In genomic region chr5:90894866-90895420, GRCh38 we compare ENCODE assay signal across 23 cellular contexts.
DNase-seq lines count a peak whose midpoint lies in the region; ATAC-seq, FAIRE-seq and TF ChIP-seq lines count a peak whose summit lies in the region.
"Had no signal": no experiment of that assay in that cellular context is flagged by ENCODE, and none has a peak within 500 bp of the region (broad histone marks: within the 10 kb centered on the region; RNA-seq: fewer than 3 reads in every experiment).

No MANE protein-coding gene starts in this region.

- H3K4me3 Mint-ChIP-seq in GM23338 (no peak overlapping the region), endodermal cell (no peak overlapping the region), nephron progenitor cell (no peak overlapping the region)
- H3K4me3 Mint-ChIP-seq: CD4-positive, alpha-beta memory T cell had no signal

- H3F3A ChIP-seq in GM23338 (replicated peaks; ENCODE audit: low read depth): no peaks in the 10 kb centered on the region

- H3K27ac Mint-ChIP-seq in GM23338 (peak overlapping the region; percentile 30; the same call in 1 of the 2 replicates), endodermal cell (no peak overlapping the region), nephron progenitor cell (peak overlapping the region; percentile 17)

- no peaks in the 10 kb centered on the region for H3K79me2 ChIP-seq in GM23338 (replicated peaks; ENCODE audit: insufficient read depth)

- DNase-seq in GM23338 (ENCODE audit: low spot score): no peak
- peak; percentile 53 for DNase-seq in LNCaP clone FGC (ENCODE audit: low read depth)
- DNase-seq in endodermal cell: peak; percentile 19
- DNase-seq in nephron progenitor cell: no peak
- no peak for DNase-seq in small intestine
- no peak for DNase-seq in NCI-H1436 (lab: John Stamatoyannopoulos, UW)
- no peak for DNase-seq in AML-193 (lab: John Stamatoyannopoulos, UW)
- DNase-seq: 8988T; ACHN; C1 segment of cervical spinal cord; Calu3; CD4-positive, alpha-beta memory T cell; COR-L47; DMS79; EL; GDM1; GOT3; HCEC 1CT had no signal

- H3K4me3 ChIP-seq in GM23338: no peak overlapping the region
- no peak overlapping the region for H3K4me3 ChIP-seq in LNCaP clone FGC (ENCODE audit: low read depth, low read length)
- H3K4me3 ChIP-seq in endodermal cell (ENCODE audit: low read length): no peak overlapping the region
- no peak overlapping the region for H3K4me3 ChIP-seq in small intestine (ENCODE audit: low read depth in 1 of 2, low read length in 2 of 2)
- H3K4me3 ChIP-seq: A549 had no signal

- H3K4me1 Mint-ChIP-seq in GM23338: peaks cover 25% of the 10 kb centered on the region; the same call in 2 of the 3 replicates
- H3K4me1 Mint-ChIP-seq in endodermal cell: peaks cover 7% of the 10 kb centered on the region
- no peaks in the 10 kb centered on the region for H3K4me1 Mint-ChIP-seq in nephron progenitor cell
- H3K4me1 Mint-ChIP-seq: CD4-positive, alpha-beta memory T cell had no signal

- H3K27me3 ChIP-seq in GM23338 (ENCODE audit: insufficient read depth) (no peaks in the 10 kb centered on the region), endodermal cell (ENCODE audit: control insufficient read depth, insufficient read depth, low read length, poor library complexity, severe bottlenecking) (no peaks in the 10 kb centered on the region), small intestine (ENCODE audit: control insufficient read depth in 2 of 2, insufficient read depth in 2 of 2, low read length in 2 of 2) (no peaks in the 10 kb centered on the region)

- no peak overlapping the region for H2AFZ ChIP-seq in GM23338

- H3K36me3 ChIP-seq in GM23338 (ENCODE audit: insufficient read depth): no peaks in the 10 kb centered on the region
- H3K36me3 ChIP-seq in endodermal cell (ENCODE audit: control insufficient read depth, insufficient read depth, low read length): no peaks in the 10 kb centered on the region
- no peaks in the 10 kb centered on the region for H3K36me3 ChIP-seq in small intestine (ENCODE audit: control insufficient read depth in 2 of 2, insufficient read depth in 2 of 2, low read length in 2 of 2)

- 94 to 95% methylated on average over 2 of the region's 2 CpGs for WGBS in endodermal cell (ENCODE audit: insufficient coverage in 1 of 2, insufficient read length in 1 of 2), 2 experiments
- 84 to 96% (median 90%) methylated on average over 2 of the region's 2 CpGs for WGBS in small intestine, 3 donors

- no peaks in the 10 kb centered on the region for H3K36me3 Mint-ChIP-seq in GM23338 (ENCODE audit: low read depth)
- H3K36me3 Mint-ChIP-seq in endodermal cell (ENCODE audit: low read depth): peaks cover 13% of the 10 kb centered on the region
- no peaks in the 10 kb centered on the region for H3K36me3 Mint-ChIP-seq in nephron progenitor cell (ENCODE audit: low read depth)
- H3K36me3 Mint-ChIP-seq: CD4-positive, alpha-beta memory T cell had no signal

- H3K4me1 ChIP-seq in GM23338 (ENCODE audit: insufficient read depth): peaks cover 13% of the 10 kb centered on the region; the same call in 1 of the 2 replicates
- H3K4me1 ChIP-seq in endodermal cell (ENCODE audit: control insufficient read depth, insufficient read depth, low read length): no peaks in the 10 kb centered on the region
- H3K4me1 ChIP-seq in small intestine (ENCODE audit: control insufficient read depth in 2 of 2, insufficient read depth in 1 of 2, low read depth in 1 of 2, low read length in 1 of 2): peaks cover 3 to 6% of the 10 kb centered on the region in 2 donors

- H3K9me2 ChIP-seq in GM23338 (ENCODE audit: insufficient read depth): no peaks in the 10 kb centered on the region

- H3K27ac ChIP-seq in GM23338 (ENCODE audit: low read depth): peak overlapping the region; percentile 43; the same call in 1 of the 2 replicates
- H3K27ac ChIP-seq in endodermal cell (ENCODE audit: low read depth, low read length): no peak overlapping the region
- no peak overlapping the region for H3K27ac ChIP-seq in small intestine (ENCODE audit: low read depth in 1 of 2, low read length in 1 of 2)

- no peak overlapping the region for H3K9ac ChIP-seq in endodermal cell (ENCODE audit: extremely low read depth, low read length, poor library complexity, severe bottlenecking)

- H3K4me2 ChIP-seq in GM23338: no peak overlapping the region

- no peaks in the 10 kb centered on the region for H4K20me1 ChIP-seq in GM23338 (replicated peaks; ENCODE audit: insufficient read depth)

- no peak for FAIRE-seq in small intestine (lab: Jason Lieb, UNC)
- FAIRE-seq: A549, GM12891, GM19239, H54 had no signal

- no peak for ATAC-seq in GM23338
- ATAC-seq in GM21717 (IDR thresholded peaks at IDR 0.05; ENCODE audit: unreplicated experiment): no peak
- ATAC-seq: A549 had no signal

- TF ChIP-seq CTCF in GM23338 (conservative IDR thresholded peaks at IDR 0.05; ENCODE audit: low read depth in 2 of 2): no peak
- no peak for TF ChIP-seq CTCF in LNCaP clone FGC (IDR thresholded peaks at IDR 0.05; ENCODE audit: control insufficient read depth, extremely low read depth, insufficient read depth)
- TF ChIP-seq CTCF in endodermal cell (conservative IDR thresholded peaks at IDR 0.05): no peak
- no peak for TF ChIP-seq CTCF in nephron progenitor cell (IDR thresholded peaks at IDR 0.05)

- H3K27me3 Mint-ChIP-seq in GM23338 (ENCODE audit: insufficient read depth, low read depth, poor library complexity): no peaks in the 10 kb centered on the region
- no peaks in the 10 kb centered on the region for H3K27me3 Mint-ChIP-seq in endodermal cell (ENCODE audit: insufficient read depth)
- H3K27me3 Mint-ChIP-seq in nephron progenitor cell (ENCODE audit: low read depth, poor library complexity): no peaks in the 10 kb centered on the region

- H3K9me3 Mint-ChIP-seq in GM23338 (no peaks in the 10 kb centered on the region), endodermal cell (no peaks in the 10 kb centered on the region), nephron progenitor cell (no peaks in the 10 kb centered on the region)
- H3K9me3 Mint-ChIP-seq: CD4-positive, alpha-beta memory T cell had no signal

- H3K9me3 ChIP-seq in endodermal cell (ENCODE audit: control insufficient read depth, low read length): no peaks in the 10 kb centered on the region
- no peaks in the 10 kb centered on the region for H3K9me3 ChIP-seq in small intestine (ENCODE audit: control insufficient read depth, low read depth)
- H3K9me3 ChIP-seq: A549 had no signal

TF ChIP-seq in GM23338, 12 proteins besides CTCF, POLR2A, EP300 and RAD21:
- TF ChIP-seq STAT1 (IDR thresholded peaks at IDR 0.05; ENCODE audit: unreplicated experiment) (no peak), NANOG (IDR thresholded peaks at IDR 0.05; ENCODE audit: borderline replicate concordance) (no peak)

Comparison
In these comparisons a context has a peak if more than half of its experiments do, and no peak if none do; other contexts are left out.
1. DNase-seq: peak in LNCaP clone FGC (single experiment) and endodermal cell (single experiment); none in GM23338 (single experiment), nephron progenitor cell (single experiment), small intestine (single experiment), NCI-H1436 (single experiment) and AML-193 (0 of 2).